8 cellular contexts compared by ENCODE assay signal in genomic region chr19:58439576-58440554, GRCh38. TPM values are rescaled to one million over a fixed set of nuclear protein-coding genes. Genes with fewer than 3 reads are reported as not detected.
DNase-seq lines count a peak whose midpoint lies in the region; ATAC-seq and TF ChIP-seq lines count a peak whose summit lies in the region.

TSS of gene ZNF132 (minus strand) at chr19:58440153. CDS start at chr19:58439821, 332 bp downstream.

- peaks cover 23% of the 10 kb centered on the region for H3K36me3 ChIP-seq in ectodermal cell (ENCODE audit: control insufficient read depth, insufficient read depth, low read length)
- H3K36me3 ChIP-seq in lower lobe of right lung = peaks cover 20% of the 10 kb centered on the region
- no peaks in the 10 kb centered on the region for H3K36me3 ChIP-seq in SJCRH30

- intact Hi-C loops in activated CD8-positive, alpha-beta T cell treated with anti-CD3 and anti-CD28 coated beads for 36 hours (cut with micrococcal nuclease) = no loop called here
- intact Hi-C loops in lower lobe of right lung (cut with DNase I) = no loop called here

- POLR2A ChIA-PET in activated CD8-positive, alpha-beta T cell treated with anti-CD3 and anti-CD28 coated beads for 36 hours (lab: Charles Lee) = no interaction called here

- no peak for TF ChIP-seq CTCF in GM13977 (IDR thresholded peaks at IDR 0.05; ENCODE audit: extremely low read depth, insufficient read depth, missing control alignments)
- no peak for TF ChIP-seq CTCF in activated CD8-positive, alpha-beta T cell treated with anti-CD3 and anti-CD28 coated beads for 36 hours (IDR thresholded peaks at IDR 0.05)
- TF ChIP-seq CTCF in lower lobe of right lung (IDR thresholded peaks at IDR 0.05) = no peak

- no peak within 1 kb of the TSS for H3K27ac ChIP-seq in ectodermal cell (ENCODE audit: insufficient read depth, low read depth, low read length, poor library complexity, severe bottlenecking)
- H3K27ac ChIP-seq in lower lobe of right lung = peak within 1 kb of the TSS; percentile 81
- no peak within 1 kb of the TSS for H3K27ac ChIP-seq in SJCRH30

- H3K4me3 Mint-ChIP-seq in activated CD8-positive, alpha-beta T cell treated with anti-CD3 and anti-CD28 coated beads for 36 hours = peak within 1 kb of the TSS; percentile 81

- in situ Hi-C loops in GM13977 (cut with MboI; ENCODE audit: low pct_unique_long_range_greater_than_20kb, low sequenced_read_pairs, unreplicated experiment) = no loop called here

- H3K4me1 ChIP-seq in ectodermal cell (ENCODE audit: control insufficient read depth, insufficient read depth, low read length) = no peaks in the 10 kb centered on the region
- peaks cover 9% of the 10 kb centered on the region for H3K4me1 ChIP-seq in lower lobe of right lung
- no peaks in the 10 kb centered on the region for H3K4me1 ChIP-seq in SJCRH30

- CTCF ChIA-PET in activated CD8-positive, alpha-beta T cell treated with anti-CD3 and anti-CD28 coated beads for 36 hours (lab: Charles Lee) = interaction anchor here (0.6 kb wide), 1 partner anchor 153 kb away, joined by 3 read pairs; no protein-coding TSS in a partner anchor

- peaks cover 46% of the 10 kb centered on the region for H3K9me3 Mint-ChIP-seq in activated CD8-positive, alpha-beta T cell treated with anti-CD3 and anti-CD28 coated beads for 36 hours

- H3K4me3 ChIP-seq in ectodermal cell (ENCODE audit: insufficient read depth, low read depth, low read length) (peak within 1 kb of the TSS; percentile 69), lower lobe of right lung (peak within 1 kb of the TSS; percentile 76), SJCRH30 (no peak within 1 kb of the TSS)

- H3K9me3 ChIP-seq in ectodermal cell (ENCODE audit: control insufficient read depth, low read length) (peaks cover 3% of the 10 kb centered on the region), lower lobe of right lung (peaks cover 44% of the 10 kb centered on the region), SJCRH30 (replicated peaks) (no peaks in the 10 kb centered on the region)

- 24 to 27% methylated on average over 59 of the region's 59 CpGs for WGBS in ectodermal cell, 2 experiments

- peak within 1 kb of the TSS; percentile 90 for H3K27ac Mint-ChIP-seq in activated CD8-positive, alpha-beta T cell treated with anti-CD3 and anti-CD28 coated beads for 36 hours

- peaks cover 52% of the 10 kb centered on the region for H3K36me3 Mint-ChIP-seq in activated CD8-positive, alpha-beta T cell treated with anti-CD3 and anti-CD28 coated beads for 36 hours (ENCODE audit: low read depth)

- ATAC-seq in HG02852 (IDR thresholded peaks at IDR 0.05; ENCODE audit: unreplicated experiment) = peak; percentile 94
- ATAC-seq in activated CD8-positive, alpha-beta T cell treated with anti-CD3 and anti-CD28 coated beads for 36 hours = peak; percentile 97
- peak; percentile 98 for ATAC-seq in lower lobe of right lung

- peaks cover 21% of the 10 kb centered on the region for H3K4me1 Mint-ChIP-seq in activated CD8-positive, alpha-beta T cell treated with anti-CD3 and anti-CD28 coated beads for 36 hours (ENCODE audit: low read depth)

- no peaks in the 10 kb centered on the region for H3K27me3 Mint-ChIP-seq in activated CD8-positive, alpha-beta T cell treated with anti-CD3 and anti-CD28 coated beads for 36 hours

- H3K27me3 ChIP-seq in ectodermal cell (ENCODE audit: control insufficient read depth, insufficient read depth, low read length, poor library complexity, severe bottlenecking) (peaks cover 19% of the 10 kb centered on the region), lower lobe of right lung (ENCODE audit: low read depth) (no peaks in the 10 kb centered on the region), SJCRH30 (no peaks in the 10 kb centered on the region)

- DNase-seq in GM13977 (ENCODE audit: low spot score) (peak; percentile 97), NCI-H2171 (lab: John Stamatoyannopoulos, UW) (peak; percentile 98), lower lobe of right lung (peak; percentile 97), SJCRH30 (no peak)
- peak; percentile 98 for DNase-seq in activated CD8-positive, alpha-beta T cell treated with anti-CD3 and anti-CD28 coated beads for 36 hours
- peak; percentile 86 to 97 for DNase-seq in stimulated activated CD4-positive, alpha-beta T cell treated with anti-CD3 and anti-CD28 coated beads, Interleukin-4, amount 100 ng/mL, for 4 hours

RNA-seq across cellular contexts. Expression of gene ZNF132, which starts in this region (rescaled TPM):
- total RNA-seq in activated CD8-positive, alpha-beta T cell treated with anti-CD3 and anti-CD28 coated beads for 36 hours = 1 to 10 TPM; 3.4 to 3.8 TPM
- 2.9 TPM for polyA plus RNA-seq in ectodermal cell (2013, experiment 1 of 4)
- 3.7 TPM for polyA plus RNA-seq in ectodermal cell (2013, experiment 2 of 4)
- polyA plus RNA-seq in ectodermal cell (2013, experiment 3 of 4) = 3.6 TPM
- 3.8 TPM for polyA plus RNA-seq in ectodermal cell (2013, experiment 4 of 4)
- total RNA-seq in lower lobe of right lung = 7.4 TPM
- not detected in 2 replicates for total RNA-seq in SJCRH30 (2014; rRNA removed; shearing (Covaris generic))

Comparison
In these comparisons a context has a peak if more than half of its experiments do, and no peak if none do; other contexts are left out.
1. DNase-seq: peak in GM13977 (single experiment), NCI-H2171 (single experiment), activated CD8-positive, alpha-beta T cell treated with anti-CD3 and anti-CD28 coated beads for 36 hours (single experiment), lower lobe of right lung (single experiment) and stimulated activated CD4-positive, alpha-beta T cell treated with anti-CD3 and anti-CD28 coated beads, Interleukin-4, amount 100 ng/mL, for 4 hours (2 of 2); none in SJCRH30 (0 of 2).
2. Peak in every context shown above with its lines, with median percentiles within 50 percentile points of each other: ATAC-seq.